In genomic region chr7:152074673-152075072, GRCh38 we compare ENCODE assay signal across 1 cellular context.
TF ChIP-seq lines count a peak whose summit lies in the region.

No MANE protein-coding gene starts in this region.

TF ChIP-seq in HepG2, 621 proteins besides CTCF, POLR2A, EP300 and RAD21:
- TF ChIP-seq KMT2A (CRISPR knock-in tag; IDR thresholded peaks at IDR 0.05) (no peak), CBFB (CRISPR knock-in tag; IDR thresholded peaks at IDR 0.05) (no peak), NR2F6 (IDR thresholded peaks at IDR 0.05) (peak; percentile 65), NR2F6 (CRISPR knock-in tag; IDR thresholded peaks at IDR 0.05) (peak; percentile 51), RFX3 (CRISPR knock-in tag; IDR thresholded peaks at IDR 0.05) (no peak), ZNF737 (CRISPR knock-in tag; IDR thresholded peaks at IDR 0.05; ENCODE audit: borderline replicate concordance) (no peak)
TF ChIP-seq in HepG2: peak in this region for 1.
